ENCODE assay signal across 8 cellular contexts in genomic region chr9:121278535-121279169, GRCh38. TPM values are rescaled to one million over a fixed set of nuclear protein-coding genes. Genes with fewer than 3 reads are reported as not detected.
DNase-seq lines count a peak whose midpoint lies in the region; ATAC-seq and TF ChIP-seq lines count a peak whose summit lies in the region.

No MANE protein-coding gene starts in this region.

- H3K36me3 ChIP-seq in HUES48 (ENCODE audit: control insufficient read depth, insufficient read depth, low read length), result no peaks in the 10 kb centered on the region
- no peaks in the 10 kb centered on the region for H3K36me3 ChIP-seq in colonic mucosa
- H3K36me3 ChIP-seq in left lung, result no peaks in the 10 kb centered on the region

- TF ChIP-seq CTCF in colonic mucosa (IDR thresholded peaks at IDR 0.05), result peak; percentile 82
- peak; percentile 82 to 83 for TF ChIP-seq CTCF in left lung (IDR thresholded peaks at IDR 0.05)

- H3K4me1 ChIP-seq in HUES48 (ENCODE audit: control insufficient read depth, insufficient read depth, low read length) (0 out of 2 replicates have a peak, but pooled peaks cover 7% of the 10 kb centered on the region), colonic mucosa (peaks cover 43% of the 10 kb centered on the region), left lung (peaks cover 67 to 72% of the 10 kb centered on the region in 2 donors)

- H3K9ac ChIP-seq in HUES48 (ENCODE audit: low read depth, low read length) (no peak overlapping the region), colonic mucosa (ENCODE audit: low read depth in 2 of 2, low read length in 2 of 2) (peak overlapping the region in 1 of 2 donors; percentile 53)

- peak; percentile 63 for ATAC-seq in left lung

- H3K27ac ChIP-seq in HUES48 (ENCODE audit: low read depth, low read length) (peak overlapping the region; percentile 44), colonic mucosa (peak overlapping the region; percentile 69), left lung (peak overlapping the region; percentile 83 to 91)

- peaks cover 49% of the 10 kb centered on the region for H3K27me3 ChIP-seq in HUES48 (ENCODE audit: control insufficient read depth, insufficient read depth, low read length)
- H3K27me3 ChIP-seq in colonic mucosa, result no peaks in the 10 kb centered on the region
- H3K27me3 ChIP-seq in left lung, result no peaks in the 10 kb centered on the region

- H3K9me3 ChIP-seq in HUES48 (ENCODE audit: control insufficient read depth, insufficient read depth, low read length), result no peaks in the 10 kb centered on the region
- no peaks in the 10 kb centered on the region for H3K9me3 ChIP-seq in colonic mucosa
- H3K9me3 ChIP-seq in left lung, result no peaks in the 10 kb centered on the region

- no peak overlapping the region for H3K4me3 ChIP-seq in HUES48 (ENCODE audit: low read depth, low read length)
- H3K4me3 ChIP-seq in colonic mucosa, result no peak overlapping the region
- H3K4me3 ChIP-seq in left lung, result no peak overlapping the region

- peak; percentile 32 for DNase-seq in activated T-cell treated with anti-CD3 and anti-CD28 coated beads for 24 hours (ENCODE audit: low read depth)
- DNase-seq in activated T-cell treated with anti-CD3 and anti-CD28 coated beads for 4 hours, result no peak
- peak; percentile 73 to 90 for DNase-seq in SW 1271 (lab: John Stamatoyannopoulos, UW)
- peak; percentile 83 for DNase-seq in colonic mucosa
- peak in 1 of 2 donors; percentile 71 for DNase-seq in left lung
- peak; percentile 41 for DNase-seq in stimulated activated CD4-positive, alpha-beta T cell treated with anti-CD3 and anti-CD28 coated beads, Interleukin-4, amount 100 ng/mL, for 24 hours
- no peak for DNase-seq in NCI-H1436 treated with DMSO at 0.1 percent for 48 hours (lab: John Stamatoyannopoulos, UW)

- intact Hi-C loops in colonic mucosa (cut with DNase I), result loop anchor here (5.0 kb wide), 1 partner anchor 44 kb away; no protein-coding TSS in a partner anchor
- intact Hi-C loops in left lung (cut with DNase I), result no loop called here

RNA-seq across cellular contexts. Expression of gene GSN, which starts 10.7 kb away (rescaled TPM):
- total RNA-seq in colonic mucosa, result 100 to 1,000 TPM; 413 to 553 TPM
- 100 to 1,000 TPM; 395 to 485 TPM for total RNA-seq in left lung

Comparison
In these comparisons a context has a peak if more than half of its experiments do, and no peak if none do; other contexts are left out.
1. DNase-seq: peak in activated T-cell treated with anti-CD3 and anti-CD28 coated beads for 24 hours (single experiment), SW 1271 (2 of 2), colonic mucosa (single experiment) and stimulated activated CD4-positive, alpha-beta T cell treated with anti-CD3 and anti-CD28 coated beads, Interleukin-4, amount 100 ng/mL, for 24 hours (single experiment); none in activated T-cell treated with anti-CD3 and anti-CD28 coated beads for 4 hours (single experiment) and NCI-H1436 treated with DMSO at 0.1 percent for 48 hours (single experiment).
2. Peak in every context shown above with its lines, with median percentiles within 50 percentile points of each other: H3K27ac ChIP-seq.